ENCODE assay signal across 29 cellular contexts in the genomic region with DNA sequence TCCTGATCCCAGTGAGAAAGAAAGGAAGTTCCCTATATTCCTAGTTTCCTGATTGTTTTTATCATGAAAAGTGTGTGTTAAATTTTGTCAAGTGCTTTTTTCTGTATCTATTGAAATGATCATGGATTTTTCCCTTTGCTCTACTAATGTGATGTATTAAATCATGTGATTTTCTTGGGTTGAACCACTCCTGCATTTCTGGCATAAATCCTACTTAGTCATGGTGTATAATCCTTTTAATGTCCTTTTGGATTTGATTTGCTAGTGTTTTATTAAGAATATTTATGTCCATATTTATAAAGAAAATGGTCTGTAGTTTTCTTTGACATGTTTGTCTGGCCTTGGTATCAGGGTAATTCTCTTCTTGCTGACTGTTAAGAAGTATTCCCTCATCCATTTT.
"Had no signal": no experiment of that assay in that cellular context is flagged by ENCODE, and none has a peak within 500 bp of the region (broad histone marks: within the 10 kb centered on the region; RNA-seq: fewer than 3 reads in every experiment).

No MANE protein-coding gene starts in this region.

- H3K27me3 Mint-ChIP-seq: type B pancreatic cell had no signal

- H3K27ac Mint-ChIP-seq: naive thymus-derived CD8-positive, alpha-beta T cell; natural killer cell treated with Interleukin-12 subunit alpha and Interleukin-12 subunit beta and Interleukin-15 and Interleukin-18, amount 100 ng/mL, for 72 hours; nephron progenitor cell; stimulated activated effector memory CD8-positive, alpha-beta T cell treated with anti-CD3 and anti-CD28 coated beads, Interleukin-12 subunit alpha, Interleukin-12 subunit beta, amount 100 ng/mL, for 72 hours; stimulated activated naive B cell treated with anti-CD40 and anti-IgM and Interleukin-4, amounts not matched to agents 10 μg/mL and 1 μg/mL and 100 μg/mL, for 72 hours; stimulated activated naive CD8-positive, alpha-beta T cell treated with anti-CD3 and anti-CD28 coated beads, Interleukin-15, Interleukin-2, amounts not matched to agents 100 ng/mL and 50 ng/mL, for 24 hours; type B pancreatic cell had no signal

- H3K4me3 Mint-ChIP-seq: naive thymus-derived CD8-positive, alpha-beta T cell; natural killer cell treated with Interleukin-12 subunit alpha and Interleukin-12 subunit beta and Interleukin-15 and Interleukin-18, amount 100 ng/mL, for 72 hours; nephron progenitor cell; neural crest cell; stimulated activated effector memory CD8-positive, alpha-beta T cell treated with anti-CD3 and anti-CD28 coated beads, Interleukin-12 subunit alpha, Interleukin-12 subunit beta, amount 100 ng/mL, for 72 hours; stimulated activated naive B cell treated with anti-CD40 and anti-IgM and Interleukin-4, amounts not matched to agents 10 μg/mL and 1 μg/mL and 100 μg/mL, for 72 hours; stimulated activated naive CD8-positive, alpha-beta T cell treated with anti-CD3 and anti-CD28 coated beads, Interleukin-15, Interleukin-2, amounts not matched to agents 100 ng/mL and 50 ng/mL, for 24 hours; type B pancreatic cell had no signal

- H3K4me1 Mint-ChIP-seq: naive thymus-derived CD8-positive, alpha-beta T cell; neural crest cell; stimulated activated effector memory CD8-positive, alpha-beta T cell treated with anti-CD3 and anti-CD28 coated beads, Interleukin-12 subunit alpha, Interleukin-12 subunit beta, amount 100 ng/mL, for 72 hours had no signal

- H3K36me3 Mint-ChIP-seq: stimulated activated effector memory CD8-positive, alpha-beta T cell treated with anti-CD3 and anti-CD28 coated beads, Interleukin-12 subunit alpha, Interleukin-12 subunit beta, amount 100 ng/mL, for 72 hours; type B pancreatic cell had no signal

- DNase-seq: naive thymus-derived CD8-positive, alpha-beta T cell; nephron progenitor cell; nucleus accumbens; pancreas; retina; right cardiac atrium; right lobe of liver; sigmoid colon; small intestine; stimulated activated CD4-positive, alpha-beta T cell treated with anti-CD3 and anti-CD28 coated beads, Interleukin-15, amount 100 ng/mL, for 24 hours; stimulated activated CD4-positive, alpha-beta T cell treated with anti-CD3 and anti-CD28 coated beads, Interleukin-2, amount 100 ng/mL, for 24 hours; stimulated activated CD4-positive, alpha-beta T cell treated with anti-CD3 and anti-CD28 coated beads, Interleukin-2, amount 100 ng/mL, for 48 hours; stimulated activated CD4-positive, alpha-beta T cell treated with anti-CD3 and anti-CD28 coated beads, Interleukin-4, amount 100 ng/mL, for 24 hours; stimulated activated naive B cell treated with anti-CD40 and anti-IgM and Interleukin-4, amounts not matched to agents 10 μg/mL and 1 μg/mL and 100 μg/mL, for 72 hours; stimulated activated naive CD4-positive, alpha-beta T cell treated with Interleukin-2 at 50 U/mL for 16 hours; stomach; substantia nigra; testis; tibial artery; transverse colon; upper lobe of right lung; uterus had no signal

- H3K4me3 ChIP-seq: pancreas, prostate gland, right lobe of liver, sigmoid colon, stomach, suprapubic skin, testis, tibial artery, transverse colon, upper lobe of right lung, uterus had no signal

- ATAC-seq: naive thymus-derived CD8-positive, alpha-beta T cell; natural killer cell treated with Interleukin-12 subunit alpha and Interleukin-12 subunit beta and Interleukin-15 and Interleukin-18, amount 100 ng/mL, for 72 hours; pancreas; right cardiac atrium; right lobe of liver; stimulated activated effector memory CD8-positive, alpha-beta T cell treated with anti-CD3 and anti-CD28 coated beads, Interleukin-12 subunit alpha, Interleukin-12 subunit beta, amount 100 ng/mL, for 72 hours; stimulated activated naive B cell treated with anti-CD40 and anti-IgM and Interleukin-4, amounts not matched to agents 10 μg/mL and 1 μg/mL and 100 μg/mL, for 72 hours; upper lobe of right lung had no signal
